In genomic region chr10:79242620-79243152, GRCh38 we compare ENCODE assay signal across 8 cellular contexts.
DNase-seq lines count a peak whose midpoint lies in the region; ATAC-seq and TF ChIP-seq lines count a peak whose summit lies in the region.

No MANE protein-coding gene starts in this region.

- peak overlapping the region; percentile 84 for H3K4me3 ChIP-seq in GM12865 (ENCODE audit: low read depth, low read length)
- H3K4me3 ChIP-seq in stomach smooth muscle (ENCODE audit: low read length in 2 of 2): peak overlapping the region; percentile 49 to 71

- H3K27me3 ChIP-seq in stomach smooth muscle (ENCODE audit: control insufficient read depth in 1 of 2, insufficient read depth in 2 of 2, low read length in 2 of 2): no peaks in the 10 kb centered on the region

- peak; percentile 89 for DNase-seq in GM12865 (ENCODE audit: low read depth)
- DNase-seq in NCI-H446 (lab: John Stamatoyannopoulos, UW): peak; percentile 12 to 45
- peak; percentile 35 for DNase-seq in activated T-cell treated with anti-CD3 and anti-CD28 coated beads for 4 hours
- peak; percentile 63 for DNase-seq in myocyte (ENCODE audit: low read depth)
- DNase-seq in NCI-H2196 treated with DMSO at 0.1 percent for 48 hours (lab: John Stamatoyannopoulos, UW; ENCODE audit: unreplicated experiment): no peak

- H3K9me3 ChIP-seq in stomach smooth muscle (ENCODE audit: control insufficient read depth in 2 of 2, low read length in 2 of 2): no peaks in the 10 kb centered on the region

- no peak overlapping the region for H3K9ac ChIP-seq in stomach smooth muscle (ENCODE audit: low read length in 2 of 2)

- H3K27ac ChIP-seq in stomach smooth muscle (ENCODE audit: low read length): peak overlapping the region; percentile 73

- no peak for TF ChIP-seq CTCF in GM12865 (IDR thresholded peaks at IDR 0.05; ENCODE audit: insufficient read depth, low read depth, low read length, missing control alignments)

- H3K36me3 ChIP-seq in stomach smooth muscle (ENCODE audit: control insufficient read depth in 2 of 2, insufficient read depth in 2 of 2, low read length in 2 of 2): no peaks in the 10 kb centered on the region

- peaks cover 83% of the 10 kb centered on the region for H3K4me1 ChIP-seq in stomach smooth muscle (ENCODE audit: control insufficient read depth, insufficient read depth, low read length)

- ATAC-seq in HG02678 (IDR thresholded peaks at IDR 0.05; ENCODE audit: unreplicated experiment): peak; percentile 34
- peak; percentile 41 for ATAC-seq in esophagus mucosa
